1 cellular context compared by ENCODE assay signal in genomic region chr11:8773916-8774537, GRCh38.
TF ChIP-seq lines count a peak whose summit lies in the region.

No MANE protein-coding gene starts in this region.

TF ChIP-seq in GM23338, 12 proteins besides CTCF, POLR2A, EP300 and RAD21 (continued from another document):
- no peak for TF ChIP-seq REST (IDR thresholded peaks at IDR 0.05; ENCODE audit: unreplicated experiment)
- no peak for TF ChIP-seq EZH2phosphoT487 (IDR thresholded peaks at IDR 0.05; ENCODE audit: unreplicated experiment)
